22 cellular contexts compared by ENCODE assay signal in the genomic region with DNA sequence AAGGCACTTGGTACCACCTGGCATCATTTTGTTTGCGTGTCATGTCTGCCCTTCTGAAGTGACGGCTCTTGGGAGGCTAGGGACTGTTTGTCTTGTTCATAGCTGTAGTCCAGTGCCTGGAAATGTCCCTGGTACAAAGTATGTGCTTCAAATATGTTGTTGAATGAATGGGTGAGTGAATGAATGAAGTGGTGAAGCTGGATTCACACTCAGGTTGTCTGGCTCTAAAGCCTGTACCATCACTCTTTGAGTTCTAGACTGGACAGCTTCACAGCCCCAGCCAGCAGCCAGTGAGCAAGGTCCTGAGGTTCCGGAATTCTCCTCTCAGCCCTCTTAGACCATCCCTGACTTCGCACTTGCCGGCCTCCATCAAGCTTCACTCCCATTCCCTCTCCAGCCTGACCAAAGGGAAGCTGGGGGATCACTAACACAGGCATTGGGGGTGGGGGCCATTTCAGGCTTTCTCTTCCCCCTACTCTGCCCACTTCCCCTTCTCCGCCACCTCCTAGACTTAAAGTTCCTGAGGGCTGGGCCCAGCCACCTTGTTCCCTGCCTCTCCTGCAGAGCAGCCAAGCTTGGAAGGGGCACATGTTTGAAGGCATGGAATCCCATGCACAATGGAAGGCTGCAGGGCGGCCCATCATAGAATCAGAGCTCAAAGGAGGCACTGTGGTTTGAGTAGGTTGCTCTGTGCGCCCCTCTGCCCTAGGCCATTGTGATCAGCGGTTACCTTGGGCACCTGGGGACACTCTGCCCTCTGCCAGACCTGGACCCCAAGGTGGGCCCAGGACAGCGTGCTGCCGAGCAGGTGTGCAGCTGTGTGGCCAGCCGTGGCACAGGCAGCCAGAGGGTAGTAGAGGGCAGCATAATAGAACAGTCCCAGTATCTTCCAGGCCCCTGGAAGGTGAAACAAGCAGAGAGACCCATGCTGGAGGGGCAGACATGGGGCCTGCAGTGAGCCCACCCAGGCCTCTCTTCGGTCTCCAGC. TPM values are rescaled to one million over a fixed set of nuclear protein-coding genes. Genes with fewer than 3 reads are reported as not detected.
DNase-seq lines count a peak whose midpoint lies in the region; ATAC-seq, FAIRE-seq and TF ChIP-seq lines count a peak whose summit lies in the region.
"Had no signal": no experiment of that assay in that cellular context is flagged by ENCODE, and none has a peak within 500 bp of the region (broad histone marks: within the 10 kb centered on the region; RNA-seq: fewer than 3 reads in every experiment).

No MANE protein-coding gene starts in this region.

- no peaks in the 10 kb centered on the region for H3K79me2 ChIP-seq in GM12878 (ENCODE audit: control insufficient read depth, insufficient read depth, low read length)
- H3K79me2 ChIP-seq in osteoblast (ENCODE audit: insufficient read depth, low read length), result no peaks in the 10 kb centered on the region

- H3K4me3 ChIP-seq in GM12865 (ENCODE audit: low read depth, low read length) (no peak overlapping the region), IMR-90 (ENCODE audit: insufficient read depth, low read depth, low read length) (no peak overlapping the region), GM12878 (no peak overlapping the region), osteoblast (ENCODE audit: insufficient read depth, low read length) (no peak overlapping the region)

- H4K5ac ChIP-seq in IMR-90 (ENCODE audit: low read depth, low read length), result no peak overlapping the region

- RAD21 ChIA-PET in GM12878 (lab: Charles Lee; ENCODE audit: unreplicated experiment), result no interaction called here

- CTCF ChIA-PET in IMR-90 (lab: Yijun Ruan, JAX), result no interaction called here
- CTCF ChIA-PET in GM12878 (lab: Yijun Ruan, JAX), result interaction anchor here (0.9 kb wide), 1 partner anchor 33 kb away, joined by 4 read pairs; no protein-coding TSS in a partner anchor

- no peak for ATAC-seq in IMR-90 (ENCODE audit: low read depth)
- ATAC-seq in GM12878, result peak; percentile 24; the same call in 2 of the 3 replicates
- ATAC-seq in HG03135 (IDR thresholded peaks at IDR 0.05; ENCODE audit: unreplicated experiment), result no peak

- no peak overlapping the region for H3K23ac ChIP-seq in IMR-90 (ENCODE audit: low read depth, low read length)

- no peak overlapping the region for H3K56ac ChIP-seq in IMR-90 (ENCODE audit: extremely low read depth, insufficient read depth, low read length)

- no peak overlapping the region for H2AK9ac ChIP-seq in IMR-90 (replicated peaks; ENCODE audit: low read depth, low read length, poor library complexity)

- no peaks in the 10 kb centered on the region; the same call in 1 of the 2 replicates for H3K27me3 ChIP-seq in IMR-90 (ENCODE audit: control insufficient read depth, insufficient read depth, low read length)
- H3K27me3 ChIP-seq in GM12878 (replicated peaks in 1 of 2; ENCODE audit: control insufficient read depth in 2 of 2, insufficient read depth in 2 of 2, low read length in 1 of 2), result no peaks in the 10 kb centered on the region
- no peaks in the 10 kb centered on the region for H3K27me3 ChIP-seq in osteoblast (ENCODE audit: insufficient read depth, low read length)

- POLR2A ChIA-PET in IMR-90 (lab: Charles Lee; ENCODE audit: unreplicated experiment) (no interaction called here), GM12878 (lab: Charles Lee) (no interaction called here)

- no peaks in the 10 kb centered on the region for H3K9me3 ChIP-seq in IMR-90 (ENCODE audit: control insufficient read depth, insufficient read depth, low read length)
- H3K9me3 ChIP-seq in GM12878 (replicated peaks; ENCODE audit: control insufficient read depth, insufficient read depth, low read length), result no peaks in the 10 kb centered on the region
- no peaks in the 10 kb centered on the region for H3K9me3 ChIP-seq in osteoblast (ENCODE audit: low read depth, low read length)
- H3K9me3 ChIP-seq: Caco-2 had no signal

- TF ChIP-seq CTCF in GM12865 (IDR thresholded peaks at IDR 0.05; ENCODE audit: insufficient read depth, low read depth, low read length, missing control alignments) (no peak), IMR-90 (conservative IDR thresholded peaks at IDR 0.05; ENCODE audit: low read depth, low read length) (no peak), GM12878 (IDR thresholded peaks at IDR 0.05 in 2 of 3, conservative IDR thresholded peaks at IDR 0.05 in 1 of 3; ENCODE audit: control insufficient read depth in 2 of 3, extremely low read depth in 1 of 3, insufficient read depth in 1 of 3, low read depth in 3 of 3, low read length in 3 of 3) (0 out of 6 replicates have a peak, but pooled peaks of 1 of the 3 experiments have one; percentile 6), osteoblast (IDR thresholded peaks at IDR 0.05; ENCODE audit: extremely low read depth, low read depth, low read length) (no peak)

- H2BK5ac ChIP-seq in IMR-90 (ENCODE audit: low read depth, low read length, poor library complexity, severe bottlenecking), result no peak overlapping the region

- no peak for TF ChIP-seq RAD21 in IMR-90 (IDR thresholded peaks at IDR 0.05; ENCODE audit: low read length)
- no peak for TF ChIP-seq RAD21 in GM12878 (IDR thresholded peaks at IDR 0.05; ENCODE audit: insufficient read depth, low read depth, low read length)

- no peak overlapping the region for H2BK15ac ChIP-seq in IMR-90 (ENCODE audit: low read depth, low read length)

- H4K91ac ChIP-seq in IMR-90 (ENCODE audit: insufficient read depth, low read depth, low read length), result peak overlapping the region; percentile 47

- TF ChIP-seq EP300 in GM12878 (IDR thresholded peaks at IDR 0.05; ENCODE audit: borderline replicate concordance in 1 of 2, control insufficient read depth in 1 of 2, low read depth in 2 of 2, low read length in 2 of 2), result no peak

- H2AFZ ChIP-seq in IMR-90 (replicated peaks; ENCODE audit: low read length, poor library complexity), result peak overlapping the region; percentile 36
- no peak overlapping the region for H2AFZ ChIP-seq in GM12878 (ENCODE audit: control insufficient read depth, low read depth, low read length)
- no peak overlapping the region for H2AFZ ChIP-seq in osteoblast (ENCODE audit: low read length)

- H3K9ac ChIP-seq in IMR-90 (ENCODE audit: low read depth, low read length) (no peak overlapping the region), GM12878 (ENCODE audit: control insufficient read depth, insufficient read depth, low read length) (no peak overlapping the region)

- WGBS in IMR-90 (ENCODE audit: extremely low coverage in 2 of 2, insufficient read length in 1 of 2), 2 experiments, result 96% methylated on average over 5 of the region's 13 CpGs; no CpG with 5 or more reads in 1 of the 2 experiments
- WGBS in GM12878 (ENCODE audit: insufficient coverage, insufficient replicate concordance, low lambda C conversion rate, missing lambda C conversion rate), result 54% methylated on average over 13 of the region's 13 CpGs

- BruUV-seq in IMR-90 (replicated peaks; lab: Mats Ljungman, UMichigan), result no TSS peak
- no TSS peak for BruUV-seq in GM12878 (replicated peaks; lab: Mats Ljungman, UMichigan)

- TF ChIP-seq POLR2A in IMR-90 (IDR thresholded peaks at IDR 0.05; ENCODE audit: low read depth, low read length) (no peak), GM12878 (IDR thresholded peaks at IDR 0.05; ENCODE audit: low read depth, low read length) (no peak)

- no peak overlapping the region for H3K4me2 ChIP-seq in IMR-90 (ENCODE audit: low read depth, low read length)
- H3K4me2 ChIP-seq in GM12878 (ENCODE audit: control insufficient read depth, insufficient read depth), result no peak overlapping the region
- H3K4me2 ChIP-seq in osteoblast (ENCODE audit: insufficient read depth, low read length), result no peak overlapping the region

- dilution Hi-C loops in IMR-90 (cut with HindIII; ENCODE audit: low sequenced_read_pairs, unreplicated experiment), result no loop called here

- peaks cover 8% of the 10 kb centered on the region; the same call in 1 of the 2 replicates for H4K20me1 ChIP-seq in IMR-90 (ENCODE audit: insufficient read depth, low read length)
- H4K20me1 ChIP-seq in GM12878 (ENCODE audit: control insufficient read depth, insufficient read depth), result no peaks in the 10 kb centered on the region
- H4K20me1 ChIP-seq in osteoblast (ENCODE audit: insufficient read depth, low read length), result no peaks in the 10 kb centered on the region

- H3K4me1 ChIP-seq in IMR-90 (ENCODE audit: control insufficient read depth, insufficient read depth, low read length), result peaks cover 13% of the 10 kb centered on the region
- peaks cover 20% of the 10 kb centered on the region for H3K4me1 ChIP-seq in GM12878 (ENCODE audit: control insufficient read depth, insufficient read depth, low read length)
- H3K4me1 ChIP-seq in osteoblast (ENCODE audit: insufficient read depth, low read length), result peaks cover 31% of the 10 kb centered on the region

- H2BK120ac ChIP-seq in IMR-90 (ENCODE audit: low read depth, low read length), result no peak overlapping the region

- FAIRE-seq in GM12878 (lab: Jason Lieb, UNC), result no peak
- FAIRE-seq: H54, RCC 7860 had no signal

- intact Hi-C loops in IMR-90 (cut with micrococcal nuclease) (no loop called here), GM12878 (cut with micrococcal nuclease; ENCODE audit: unreplicated experiment) (no loop called here)

- SMC1A ChIA-PET in GM12878 (lab: Charles Lee; ENCODE audit: uncharacterized antibody, unreplicated experiment), result interaction anchor here (1.4 kb wide), 1 partner anchor 120 kb away, joined by 3 read pairs; no protein-coding TSS in a partner anchor

- H3K27ac ChIP-seq in IMR-90 (ENCODE audit: insufficient read depth, low read length) (no peak overlapping the region), GM12878 (ENCODE audit: control insufficient read depth, insufficient read depth) (no peak overlapping the region), osteoblast (ENCODE audit: low read depth, low read length) (peak overlapping the region; percentile 83)

- no peaks in the 10 kb centered on the region for H3K79me1 ChIP-seq in IMR-90 (ENCODE audit: low read depth in 1 of 2, low read length in 2 of 2)

- H2BK20ac ChIP-seq in IMR-90 (ENCODE audit: low read depth, low read length), result no peak overlapping the region; the same call in 1 of the 2 replicates

- in situ Hi-C loops in IMR-90 (cut with MboI; ENCODE audit: low sequenced_read_pairs) (no loop called here), GM12878 (cut with MboI) (no loop called here)

- no peaks in the 10 kb centered on the region for H3K36me3 ChIP-seq in IMR-90 (ENCODE audit: control insufficient read depth, insufficient read depth, low read length)
- H3K36me3 ChIP-seq in GM12878 (ENCODE audit: control insufficient read depth in 2 of 2, insufficient read depth in 2 of 2, low read length in 1 of 2), result no peaks in the 10 kb centered on the region
- no peaks in the 10 kb centered on the region for H3K36me3 ChIP-seq in osteoblast (ENCODE audit: insufficient read depth, low read length)

- peak; percentile 54 for DNase-seq in GM12865 (ENCODE audit: low read depth)
- DNase-seq in IMR-90, result no peak
- no peak for DNase-seq in GM12878 (ENCODE audit: low read depth, low spot score)
- peak; percentile 58 for DNase-seq in osteoblast (ENCODE audit: insufficient read length, low spot score, missing footprints)
- DNase-seq in NCI-H2196 (lab: John Stamatoyannopoulos, UW; ENCODE audit: unreplicated experiment), result no peak
- DNase-seq in NCI-H526 (lab: John Stamatoyannopoulos, UW), result no peak
- DNase-seq: ACHN; AML-193; Caco-2; CD4-positive, CD25-positive, alpha-beta regulatory T cell; DMS153; EL; KG1; NCI-H1092 treated with DMSO at 0.1 percent for 48 hours; NCI-H2081 treated with DMSO at 0.1 percent for 48 hours; NCI-H2227 treated with DMSO at 0.1 percent for 48 hours; NCI-H524; SIG-M5; SW 1271 had no signal

- H3K14ac ChIP-seq in IMR-90 (replicated peaks; ENCODE audit: low read depth, low read length), result no peak overlapping the region

- H2AK5ac ChIP-seq in IMR-90 (ENCODE audit: low read depth, low read length), result peak overlapping the region; percentile 44; the same call in 1 of the 2 replicates

- H3K18ac ChIP-seq in IMR-90 (ENCODE audit: low read depth, low read length), result no peak overlapping the region

- peaks cover 21% of the 10 kb centered on the region for H3K9me1 ChIP-seq in IMR-90 (ENCODE audit: insufficient read depth, low read length)

- H4K8ac ChIP-seq in IMR-90 (ENCODE audit: low read depth in 2 of 2, low read length in 2 of 2), result no peak overlapping the region

- peak overlapping the region; percentile 57; the same call in 1 of the 2 replicates for H3K4ac ChIP-seq in IMR-90 (ENCODE audit: low read depth, low read length)

RNA-seq across cellular contexts. Expression of a gene that starts 7.7 kb away (rescaled TPM):
- not detected in 2 replicates for total RNA-seq in IMR-90 (2012; rRNA removed)
- 0.14 and 0.17 TPM in 2 replicates for polyA plus RNA-seq in IMR-90 (2012; rRNA removed)
- polyA plus RNA-seq in IMR-90 (2012; cell fraction: cytosol; rRNA removed), result 0.11 TPM in 1 of 2 replicates, not detected in the other
- 0.37 and 0.60 TPM in 2 replicates for polyA plus RNA-seq in IMR-90 (2012; cell fraction: nucleus; rRNA removed; ENCODE audit: low replicate concordance)
- total RNA-seq in GM12878 (2013; cell fraction: nucleolus; rRNA removed), result 4.4 and 6.9 TPM in 2 replicates
- total RNA-seq in GM12878 (2014; rRNA removed), result 6.9 and 7.1 TPM in 2 replicates
- 4.1 and 4.4 TPM in 2 replicates for total RNA-seq in GM12878 (2014; rRNA removed; fragmentation: Illumina TruSeq; extraction: Trizol)
- 9.7 and 10.0 TPM in 2 replicates for total RNA-seq in GM12878 (2021)
- 1.2 TPM for polyA plus RNA-seq in GM12878 (2011; ENCODE audit: low read depth)
- polyA plus RNA-seq in GM12878 (2011; rRNA removed), result 0.39 and 1.3 TPM in 2 replicates
- 0.84 and 1.4 TPM in 2 replicates for polyA plus RNA-seq in GM12878 (2011; cell fraction: cytosol; rRNA removed)
- 8.0 and 8.7 TPM in 2 replicates for polyA plus RNA-seq in GM12878 (2011; cell fraction: nucleus; rRNA removed)
- 2.5 and 2.9 TPM in 2 replicates for polyA plus RNA-seq in GM12878 (2012)
- 2.4 and 4.2 TPM in 2 replicates for polyA plus RNA-seq in GM12878 (2014; fragmentation: Illumina TruSeq; extraction: Trizol)
- under 1 TPM; 0.31 to 0.62 TPM for polyA plus RNA-seq in GM12878 (2014; fragmentation: Nextera tagmentation; extraction: Ambion mirVana)
- 8.8 and 10.8 TPM in 2 replicates for polyA plus RNA-seq in GM12878 (2014; rRNA removed)
- 10 to 100 TPM in 1 of 2 experiments, 1 to 10 TPM in 1; 8.8 to 10.4 TPM for polyA plus RNA-seq in GM12878 (2016; fragmentation: Nextera tagmentation; extraction: Ambion mirVana)
- 0.82 and 0.95 TPM in 2 replicates for polyA minus RNA-seq in GM12878 (2011; rRNA and poly(A)+ RNA removed)
- 0.52 TPM in 1 of 2 replicates, not detected in the other for polyA minus RNA-seq in GM12878 (2011; cell fraction: cytosol; rRNA and poly(A)+ RNA removed)
- 3.3 and 4.2 TPM in 2 replicates for polyA minus RNA-seq in GM12878 (2011; cell fraction: nucleus; rRNA and poly(A)+ RNA removed)
- under 0.01 and 0.36 TPM in 2 replicates for total RNA-seq in osteoblast
- total RNA-seq: CD4-positive, CD25-positive, alpha-beta regulatory T cell had no signal
- polyA plus RNA-seq: CD4-positive, CD25-positive, alpha-beta regulatory T cell had no signal

RNA-seq across cellular contexts. Expression of a gene that starts 21.4 kb away (rescaled TPM):
- total RNA-seq in IMR-90 (2012; rRNA removed) (under 0.01 TPM in 2 replicates), GM12878 (2014; rRNA removed) (0.62 and 1.1 TPM in 2 replicates), GM12878 (2014; rRNA removed; fragmentation: Illumina TruSeq; extraction: Trizol) (0.28 and 0.45 TPM in 2 replicates), GM12878 (2021) (1.3 and 1.7 TPM in 2 replicates), osteoblast (77.5 and 106 TPM in 2 replicates)
- polyA plus RNA-seq in IMR-90 (2012; rRNA removed) (0.79 and 1.0 TPM in 2 replicates), GM12878 (2011; rRNA removed) (0.03 TPM in 1 of 2 replicates, not detected in the other), GM12878 (2014; fragmentation: Illumina TruSeq; extraction: Trizol) (0.16 and 0.46 TPM in 2 replicates), GM12878 (2014; fragmentation: Nextera tagmentation; extraction: Ambion mirVana) (under 1 TPM; 0.05 to 0.13 TPM), GM12878 (2014; rRNA removed) (0.92 and 1.1 TPM in 2 replicates), GM12878 (2016; fragmentation: Nextera tagmentation; extraction: Ambion mirVana) (1 to 10 TPM in 1 of 2 experiments, under 1 TPM in 1; 0.91 to 1.8 TPM)
- polyA plus RNA-seq in IMR-90 (2012; cell fraction: cytosol; rRNA removed), result 0.53 and 2.1 TPM in 2 replicates
- 0.40 and 0.44 TPM in 2 replicates for polyA plus RNA-seq in IMR-90 (2012; cell fraction: nucleus; rRNA removed; ENCODE audit: low replicate concordance)
- total RNA-seq in GM12878 (2013; cell fraction: nucleolus; rRNA removed), result not detected in 2 replicates
- polyA plus RNA-seq in GM12878 (2011; ENCODE audit: low read depth), result 0.29 TPM
- 0.03 and 0.09 TPM in 2 replicates for polyA plus RNA-seq in GM12878 (2011; cell fraction: cytosol; rRNA removed)
- 0.16 TPM in 1 of 2 replicates, not detected in the other for polyA plus RNA-seq in GM12878 (2011; cell fraction: nucleus; rRNA removed)
- polyA plus RNA-seq in GM12878 (2012), result 0.53 and 0.81 TPM in 2 replicates
- polyA minus RNA-seq in GM12878 (2011; rRNA and poly(A)+ RNA removed), result not detected in 2 replicates
- polyA minus RNA-seq in GM12878 (2011; cell fraction: cytosol; rRNA and poly(A)+ RNA removed), result not detected in 2 replicates
- polyA minus RNA-seq in GM12878 (2011; cell fraction: nucleus; rRNA and poly(A)+ RNA removed), result not detected in 2 replicates
- total RNA-seq: Caco-2; CD4-positive, CD25-positive, alpha-beta regulatory T cell had no signal
- polyA plus RNA-seq: CD4-positive, CD25-positive, alpha-beta regulatory T cell had no signal

RNA-seq across cellular contexts. Expression of a gene that starts 41.3 kb away (rescaled TPM):
- total RNA-seq in IMR-90 (2012; rRNA removed), result not detected in 2 replicates
- not detected in 2 replicates for polyA plus RNA-seq in IMR-90 (2012; rRNA removed)
- not detected in 2 replicates for polyA plus RNA-seq in IMR-90 (2012; cell fraction: cytosol; rRNA removed)
- not detected in 2 replicates for polyA plus RNA-seq in IMR-90 (2012; cell fraction: nucleus; rRNA removed; ENCODE audit: low replicate concordance)
- 0.69 TPM in 1 of 2 replicates, not detected in the other for total RNA-seq in GM12878 (2013; cell fraction: nucleolus; rRNA removed)
- 2.6 and 2.9 TPM in 2 replicates for total RNA-seq in GM12878 (2014; rRNA removed)
- total RNA-seq in GM12878 (2014; rRNA removed; fragmentation: Illumina TruSeq; extraction: Trizol), result 4.4 and 4.8 TPM in 2 replicates
- total RNA-seq in GM12878 (2021), result 4.1 and 4.9 TPM in 2 replicates
- 0.62 TPM for polyA plus RNA-seq in GM12878 (2011; ENCODE audit: low read depth)
- polyA plus RNA-seq in GM12878 (2011; rRNA removed), result 0.36 and 0.57 TPM in 2 replicates
- 0.61 and 0.72 TPM in 2 replicates for polyA plus RNA-seq in GM12878 (2011; cell fraction: cytosol; rRNA removed)
- 0.76 and 0.88 TPM in 2 replicates for polyA plus RNA-seq in GM12878 (2011; cell fraction: nucleus; rRNA removed)
- 0.22 and 0.47 TPM in 2 replicates for polyA plus RNA-seq in GM12878 (2012)
- 3.1 and 3.2 TPM in 2 replicates for polyA plus RNA-seq in GM12878 (2014; fragmentation: Illumina TruSeq; extraction: Trizol)
- 1 to 10 TPM; 3.0 to 5.4 TPM for polyA plus RNA-seq in GM12878 (2014; fragmentation: Nextera tagmentation; extraction: Ambion mirVana)
- 4.1 and 6.0 TPM in 2 replicates for polyA plus RNA-seq in GM12878 (2014; rRNA removed)
- 1 to 10 TPM; 4.7 to 5.8 TPM for polyA plus RNA-seq in GM12878 (2016; fragmentation: Nextera tagmentation; extraction: Ambion mirVana)
- 0.98 TPM in 1 of 2 replicates, not detected in the other for polyA minus RNA-seq in GM12878 (2011; rRNA and poly(A)+ RNA removed)
- polyA minus RNA-seq in GM12878 (2011; cell fraction: cytosol; rRNA and poly(A)+ RNA removed), result not detected in 2 replicates
- 0.67 TPM in 1 of 2 replicates, not detected in the other for polyA minus RNA-seq in GM12878 (2011; cell fraction: nucleus; rRNA and poly(A)+ RNA removed)
- total RNA-seq in osteoblast, result 0.29 TPM in 1 of 2 replicates, not detected in the other
- total RNA-seq: Caco-2; CD4-positive, CD25-positive, alpha-beta regulatory T cell had no signal
- polyA plus RNA-seq: CD4-positive, CD25-positive, alpha-beta regulatory T cell had no signal

Comparison
In these comparisons a context has a peak if more than half of its experiments do, and no peak if none do; other contexts are left out.
1. DNase-seq: peak in GM12865 (single experiment) and osteoblast (single experiment); none in IMR-90 (single experiment), GM12878 (single experiment), NCI-H2196 (single experiment) and NCI-H526 (0 of 2).
2. RNA of a gene that starts 21.4 kb away (total RNA-seq): 77.5 to 106 TPM in osteoblast; 0.28 to 1.7 TPM in GM12878 and under 0.01 TPM in IMR-90; every median in the first group is over 10 times any median in the second.